ENCODE assay signal across 18 cellular contexts in the genomic region with DNA sequence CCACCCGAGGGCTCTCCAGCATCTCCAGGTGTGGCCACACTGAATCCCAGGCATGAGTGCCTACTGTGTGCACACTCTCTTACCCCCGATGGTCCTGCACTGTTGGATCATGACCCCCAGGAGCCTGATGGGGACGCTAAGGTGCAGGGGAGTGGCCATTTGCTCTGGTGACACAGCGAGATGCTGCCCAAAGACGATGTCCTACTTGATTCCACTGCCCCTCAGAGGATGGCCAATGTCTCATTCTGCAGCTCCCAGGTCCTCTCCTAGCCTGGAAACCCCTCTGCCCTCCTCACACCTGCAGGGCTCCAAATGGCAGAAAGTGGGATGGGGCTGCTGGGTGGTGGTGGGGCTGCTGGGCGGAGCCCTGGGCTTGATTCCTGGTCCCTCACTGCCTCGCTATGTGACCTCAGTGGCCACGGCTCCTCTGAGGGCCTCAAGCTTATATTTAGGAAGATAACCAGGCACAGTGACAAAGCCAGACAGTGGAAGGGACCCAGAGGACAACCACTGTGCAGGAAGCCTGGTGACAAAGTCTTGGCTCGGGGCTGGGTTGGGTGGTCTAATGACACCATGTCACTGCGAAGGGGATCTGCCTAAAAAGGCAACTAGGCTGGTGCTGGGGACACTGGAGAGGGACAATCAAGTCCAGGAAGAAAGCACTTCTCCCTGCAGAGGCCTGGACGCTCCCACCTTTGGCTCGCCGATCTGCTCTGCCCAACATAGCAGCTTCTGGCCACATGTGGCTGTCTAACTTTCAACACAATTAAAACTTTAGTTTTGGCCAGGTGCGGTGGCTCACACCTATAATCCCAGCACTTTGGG. TPM values are rescaled to one million over a fixed set of nuclear protein-coding genes. Genes with fewer than 3 reads are reported as not detected.
A peak's percentile ranks its signal among the peaks of the same experiment; 100 is the strongest.
DNase-seq lines count a peak whose midpoint lies in the region; ATAC-seq and TF ChIP-seq lines count a peak whose summit lies in the region.
"Had no signal": no experiment of that assay in that cellular context is flagged by ENCODE, and none has a peak within 500 bp of the region (broad histone marks: within the 10 kb centered on the region; RNA-seq: fewer than 3 reads in every experiment).

No MANE protein-coding gene starts in this region.

- no peak overlapping the region for H3K4me2 ChIP-seq in SK-N-SH
- H3K4me2 ChIP-seq: BLaER1 had no signal

- CTCF ChIA-PET in SK-N-SH (lab: Yijun Ruan, JAX): interaction anchor here (0.8 to 1.4 kb wide), 2 partner anchors 28 to 85 kb away, joined by 3 to 4 read pairs; partner anchors contain the start of gene TGM2

- intact Hi-C loops in left ventricle myocardium inferior (cut with micrococcal nuclease): no loop called here
- intact Hi-C loops in activated T-helper 1 cell treated with anti-CD3 and anti-CD28 coated beads, Interleukin-12 subunit alpha, Interleukin-12 subunit beta, Interleukin-2, Interleukin-4 antibody, amounts not matched to agents 30 ng/mL and 10 ng/mL and 1 ng/mL, durations not matched to agents 14 hours and 24 hours and 36 hours (cut with micrococcal nuclease): no loop called here

- H3K4me1 Mint-ChIP-seq in mesothelial cell of epicardium: peaks cover 39% of the 10 kb centered on the region
- peaks cover 21% of the 10 kb centered on the region for H3K4me1 Mint-ChIP-seq in activated T-helper 1 cell treated with anti-CD3 and anti-CD28 coated beads, Interleukin-12 subunit alpha, Interleukin-12 subunit beta, Interleukin-2, Interleukin-4 antibody, amounts not matched to agents 30 ng/mL and 10 ng/mL and 1 ng/mL, durations not matched to agents 14 hours and 24 hours and 36 hours (ENCODE audit: low read depth)
- peaks cover 6% of the 10 kb centered on the region for H3K4me1 Mint-ChIP-seq in stimulated activated effector memory CD8-positive, alpha-beta T cell treated with anti-CD3 and anti-CD28 coated beads, Interleukin-12 subunit alpha, Interleukin-12 subunit beta, amount 100 ng/mL, for 72 hours

- WGBS in SK-N-SH (ENCODE audit: low lambda C conversion rate): 94% methylated on average over 6 of the region's 14 CpGs
- WGBS in upper lobe of left lung, 2 donors: 79 to 83% methylated on average over 12 to 14 of the region's 14 CpGs

- POLR2A ChIA-PET in SK-N-SH (lab: Yijun Ruan, JAX): no interaction called here

- H3K4me3 ChIP-seq in SK-N-SH (ENCODE audit: low read depth in 2 of 2, low read length in 1 of 2) (no peak overlapping the region), left ventricle myocardium inferior (no peak overlapping the region), upper lobe of left lung (no peak overlapping the region)
- H3K4me3 ChIP-seq: BLaER1, HAP-1, Peyer's patch had no signal

- no peak for TF ChIP-seq POLR2A in upper lobe of left lung (IDR thresholded peaks at IDR 0.05)

- no peak overlapping the region for H3K9ac ChIP-seq in SK-N-SH
- H3K9ac ChIP-seq: BLaER1 had no signal

- peak overlapping the region; percentile 25 for H3K27ac Mint-ChIP-seq in mesothelial cell of epicardium
- no peak overlapping the region for H3K27ac Mint-ChIP-seq in activated T-helper 1 cell treated with anti-CD3 and anti-CD28 coated beads, Interleukin-12 subunit alpha, Interleukin-12 subunit beta, Interleukin-2, Interleukin-4 antibody, amounts not matched to agents 30 ng/mL and 10 ng/mL and 1 ng/mL, durations not matched to agents 14 hours and 24 hours and 36 hours
- no peak overlapping the region for H3K27ac Mint-ChIP-seq in stimulated activated effector memory CD8-positive, alpha-beta T cell treated with anti-CD3 and anti-CD28 coated beads, Interleukin-12 subunit alpha, Interleukin-12 subunit beta, amount 100 ng/mL, for 72 hours
- H3K27ac Mint-ChIP-seq: CD8-positive, alpha-beta memory T cell had no signal

- H3K27me3 ChIP-seq in SK-N-SH (ENCODE audit: insufficient read depth) (no peaks in the 10 kb centered on the region), left ventricle myocardium inferior (ENCODE audit: low read depth) (no peaks in the 10 kb centered on the region), upper lobe of left lung (no peaks in the 10 kb centered on the region)
- H3K27me3 ChIP-seq: BLaER1, Peyer's patch had no signal

- H3F3A ChIP-seq in SK-N-SH (replicated peaks; ENCODE audit: insufficient read depth): peaks cover 52% of the 10 kb centered on the region

- no peak overlapping the region for H3K4me3 Mint-ChIP-seq in mesothelial cell of epicardium
- H3K4me3 Mint-ChIP-seq in activated T-helper 1 cell treated with anti-CD3 and anti-CD28 coated beads, Interleukin-12 subunit alpha, Interleukin-12 subunit beta, Interleukin-2, Interleukin-4 antibody, amounts not matched to agents 30 ng/mL and 10 ng/mL and 1 ng/mL, durations not matched to agents 14 hours and 24 hours and 36 hours: no peak overlapping the region
- no peak overlapping the region for H3K4me3 Mint-ChIP-seq in stimulated activated effector memory CD8-positive, alpha-beta T cell treated with anti-CD3 and anti-CD28 coated beads, Interleukin-12 subunit alpha, Interleukin-12 subunit beta, amount 100 ng/mL, for 72 hours
- H3K4me3 Mint-ChIP-seq: CD8-positive, alpha-beta memory T cell had no signal

- no peaks in the 10 kb centered on the region for H4K20me1 ChIP-seq in SK-N-SH (ENCODE audit: insufficient read depth)
- H4K20me1 ChIP-seq: BLaER1 had no signal

- no peaks in the 10 kb centered on the region for H3K9me3 Mint-ChIP-seq in mesothelial cell of epicardium
- H3K9me3 Mint-ChIP-seq in activated T-helper 1 cell treated with anti-CD3 and anti-CD28 coated beads, Interleukin-12 subunit alpha, Interleukin-12 subunit beta, Interleukin-2, Interleukin-4 antibody, amounts not matched to agents 30 ng/mL and 10 ng/mL and 1 ng/mL, durations not matched to agents 14 hours and 24 hours and 36 hours: no peaks in the 10 kb centered on the region
- no peaks in the 10 kb centered on the region for H3K9me3 Mint-ChIP-seq in stimulated activated effector memory CD8-positive, alpha-beta T cell treated with anti-CD3 and anti-CD28 coated beads, Interleukin-12 subunit alpha, Interleukin-12 subunit beta, amount 100 ng/mL, for 72 hours
- H3K9me3 Mint-ChIP-seq: CD8-positive, alpha-beta memory T cell had no signal

- no peaks in the 10 kb centered on the region for H3K79me2 ChIP-seq in SK-N-SH (ENCODE audit: insufficient read depth)

- H3K9me3 ChIP-seq in SK-N-SH: no peaks in the 10 kb centered on the region
- H3K9me3 ChIP-seq in left ventricle myocardium inferior (replicated peaks): no peaks in the 10 kb centered on the region
- H3K9me3 ChIP-seq in upper lobe of left lung: no peaks in the 10 kb centered on the region
- H3K9me3 ChIP-seq: BLaER1, HAP-1, Peyer's patch had no signal

- peaks cover 16 to 46% of the 10 kb centered on the region in 2 experiments for H3K4me1 ChIP-seq in SK-N-SH (ENCODE audit: control insufficient read depth in 1 of 2, insufficient read depth in 2 of 2, low read depth in 1 of 2, low read length in 1 of 2)
- H3K4me1 ChIP-seq in left ventricle myocardium inferior: peaks cover 76% of the 10 kb centered on the region
- H3K4me1 ChIP-seq in upper lobe of left lung: peaks cover 43 to 64% (median 52%) of the 10 kb centered on the region in 4 donors
- H3K4me1 ChIP-seq: HAP-1 had no signal

- H3K27ac ChIP-seq in SK-N-SH (ENCODE audit: low read depth in 2 of 2, low read length in 1 of 2) (peak overlapping the region; percentile 19 to 84; a peak in 3 of 4 replicates), left ventricle myocardium inferior (replicated peaks) (peak overlapping the region; percentile 79), upper lobe of left lung (peak overlapping the region; percentile 62 to 78 (median 73))
- H3K27ac ChIP-seq: 22Rv1, BLaER1, Peyer's patch had no signal

- ATAC-seq in SK-N-SH treated with all-trans-retinoic acid at 6 μM for 48 hours (no peak), upper lobe of left lung (ENCODE audit: low FRiP score in 2 of 2) (no peak), GM19455 (IDR thresholded peaks at IDR 0.05; ENCODE audit: unreplicated experiment) (no peak)
- no peak for ATAC-seq in stimulated activated effector memory CD8-positive, alpha-beta T cell treated with anti-CD3 and anti-CD28 coated beads, Interleukin-12 subunit alpha, Interleukin-12 subunit beta, amount 100 ng/mL, for 72 hours

- no peak for TF ChIP-seq CTCF in SK-N-SH (IDR thresholded peaks at IDR 0.05)
- no peak for TF ChIP-seq CTCF in left ventricle myocardium inferior (IDR thresholded peaks at IDR 0.05; ENCODE audit: borderline replicate concordance)
- no peak for TF ChIP-seq CTCF in mesothelial cell of epicardium (IDR thresholded peaks at IDR 0.05; ENCODE audit: unreplicated experiment)
- no peak for TF ChIP-seq CTCF in upper lobe of left lung (IDR thresholded peaks at IDR 0.05)

- peaks cover 5% of the 10 kb centered on the region for H3K36me3 Mint-ChIP-seq in mesothelial cell of epicardium
- H3K36me3 Mint-ChIP-seq in activated T-helper 1 cell treated with anti-CD3 and anti-CD28 coated beads, Interleukin-12 subunit alpha, Interleukin-12 subunit beta, Interleukin-2, Interleukin-4 antibody, amounts not matched to agents 30 ng/mL and 10 ng/mL and 1 ng/mL, durations not matched to agents 14 hours and 24 hours and 36 hours (ENCODE audit: low read depth): peaks cover 1% of the 10 kb centered on the region
- no peaks in the 10 kb centered on the region for H3K36me3 Mint-ChIP-seq in stimulated activated effector memory CD8-positive, alpha-beta T cell treated with anti-CD3 and anti-CD28 coated beads, Interleukin-12 subunit alpha, Interleukin-12 subunit beta, amount 100 ng/mL, for 72 hours
- H3K36me3 Mint-ChIP-seq: CD8-positive, alpha-beta memory T cell had no signal

- H3K36me3 ChIP-seq in SK-N-SH (replicated peaks in 1 of 2; ENCODE audit: control insufficient read depth in 1 of 2, insufficient read depth in 2 of 2, low read length in 1 of 2) (peaks cover 59 to 72% of the 10 kb centered on the region in 2 experiments), left ventricle myocardium inferior (peaks cover 88% of the 10 kb centered on the region), upper lobe of left lung (peaks cover 0 to 91% (median 35%) of the 10 kb centered on the region in 4 donors)
- H3K36me3 ChIP-seq: BLaER1, HAP-1 had no signal

- H3K9me2 ChIP-seq in SK-N-SH: no peaks in the 10 kb centered on the region

- no peak overlapping the region for H2AFZ ChIP-seq in SK-N-SH (ENCODE audit: low read depth)

- no peaks in the 10 kb centered on the region for H3K27me3 Mint-ChIP-seq in mesothelial cell of epicardium (ENCODE audit: low read depth)
- peaks cover 2% of the 10 kb centered on the region for H3K27me3 Mint-ChIP-seq in activated T-helper 1 cell treated with anti-CD3 and anti-CD28 coated beads, Interleukin-12 subunit alpha, Interleukin-12 subunit beta, Interleukin-2, Interleukin-4 antibody, amounts not matched to agents 30 ng/mL and 10 ng/mL and 1 ng/mL, durations not matched to agents 14 hours and 24 hours and 36 hours (ENCODE audit: insufficient read depth)
- H3K27me3 Mint-ChIP-seq: CD8-positive, alpha-beta memory T cell had no signal

- TF ChIP-seq RAD21 in SK-N-SH (IDR thresholded peaks at IDR 0.05; ENCODE audit: low read length): no peak

- DNase-seq in SK-N-SH (no peak), left ventricle myocardium inferior (no peak), mesothelial cell of epicardium (ENCODE audit: low spot score in 2 of 2, unreplicated experiment in 2 of 2) (no peak), upper lobe of left lung (no peak)
- DNase-seq in activated T-helper 1 cell treated with anti-CD3 and anti-CD28 coated beads, Interleukin-12 subunit alpha, Interleukin-12 subunit beta, Interleukin-2, Interleukin-4 antibody, amounts not matched to agents 30 ng/mL and 10 ng/mL and 1 ng/mL, durations not matched to agents 14 hours and 24 hours and 36 hours (ENCODE audit: low spot score): no peak
- no peak for DNase-seq in stimulated activated effector memory CD8-positive, alpha-beta T cell treated with anti-CD3 and anti-CD28 coated beads, Interleukin-12 subunit alpha, Interleukin-12 subunit beta, amount 100 ng/mL, for 72 hours (ENCODE audit: low spot score in 2 of 2)
- DNase-seq: CD8-positive, alpha-beta memory T cell; Kasumi-1; NCI-H1417 treated with DMSO at 0.1 percent for 48 hours; NCI-H2029; NCI-H510A; SIG-M5 had no signal

- no peak for TF ChIP-seq EP300 in SK-N-SH (IDR thresholded peaks at IDR 0.05; ENCODE audit: borderline replicate concordance in 1 of 2, low read depth in 1 of 2, low read length in 1 of 2)
- TF ChIP-seq EP300 in upper lobe of left lung (IDR thresholded peaks at IDR 0.05): no peak

RNA-seq across cellular contexts. Expression of gene TGM2, which starts 28.4 kb away (rescaled TPM):
- 548 and 676 TPM in 2 replicates for polyA plus RNA-seq in SK-N-SH (2012; rRNA removed)
- 278 and 460 TPM in 2 replicates for polyA plus RNA-seq in SK-N-SH (2012; cell fraction: cytosol; rRNA removed)
- 675 and 717 TPM in 2 replicates for polyA plus RNA-seq in SK-N-SH (2012; cell fraction: nucleus; rRNA removed)
- total RNA-seq in left ventricle myocardium inferior (846 TPM), mesothelial cell of epicardium (32.4 to 35.7 TPM (median 35.3 TPM) in 3 replicates), upper lobe of left lung (100 to 1,000 TPM in 5 of 6 donors, 10 to 100 TPM in 1; 98.7 to 469 (median 290) TPM)
- total RNA-seq in activated T-helper 1 cell treated with anti-CD3 and anti-CD28 coated beads, Interleukin-12 subunit alpha, Interleukin-12 subunit beta, Interleukin-2, Interleukin-4 antibody, amounts not matched to agents 30 ng/mL and 10 ng/mL and 1 ng/mL, durations not matched to agents 14 hours and 24 hours and 36 hours: not detected in 2 replicates
- total RNA-seq: CD8-positive, alpha-beta memory T cell had no signal
- polyA plus RNA-seq: CD8-positive, alpha-beta memory T cell had no signal

Comparison
In these comparisons a context has a peak if more than half of its experiments do, and no peak if none do; other contexts are left out.
1. RNA of gene TGM2, which starts 28.4 kb away (total RNA-seq): 846 TPM in left ventricle myocardium inferior (single experiment), 98.7 to 469 TPM in upper lobe of left lung and 32.4 to 35.7 TPM in mesothelial cell of epicardium; not detected in activated T-helper 1 cell treated with anti-CD3 and anti-CD28 coated beads, Interleukin-12 subunit alpha, Interleukin-12 subunit beta, Interleukin-2, Interleukin-4 antibody, amounts not matched to agents 30 ng/mL and 10 ng/mL and 1 ng/mL, durations not matched to agents 14 hours and 24 hours and 36 hours; every median in the first group is over 10 times any median in the second.
2. Peak in every context shown above with its lines, with median percentiles within 50 percentile points of each other: H3K27ac ChIP-seq.